1 cellular context compared by ENCODE assay signal in genomic region chr12:7782055-7782454, GRCh38.
A peak's percentile ranks its signal among the peaks of the same experiment; 100 is the strongest.
TF ChIP-seq lines count a peak whose summit lies in the region.

No MANE protein-coding gene starts in this region.

TF ChIP-seq in WTC11, 78 proteins besides CTCF, POLR2A, EP300 and RAD21:
- TF ChIP-seq ZNF532 (CRISPR knock-in tag; IDR thresholded peaks at IDR 0.05; ENCODE audit: borderline replicate concordance) = no peak
- TF ChIP-seq, protein P1, sequence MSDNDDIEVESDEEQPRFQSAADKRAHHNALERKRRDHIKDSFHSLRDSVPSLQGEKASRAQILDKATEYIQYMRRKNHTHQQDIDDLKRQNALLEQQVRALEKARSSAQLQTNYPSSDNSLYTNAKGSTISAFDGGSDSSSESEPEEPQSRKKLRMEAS (CRISPR knock-in tag; IDR thresholded peaks at IDR 0.05) = no peak
- TF ChIP-seq FOXP1 (CRISPR knock-in tag; IDR thresholded peaks at IDR 0.05; ENCODE audit: borderline replicate concordance) = no peak
- no peak for TF ChIP-seq NFYB (CRISPR knock-in tag; conservative IDR thresholded peaks at IDR 0.05; ENCODE audit: low read depth)
- TF ChIP-seq ZNF121 (CRISPR knock-in tag; IDR thresholded peaks at IDR 0.05) = peak; percentile 75; the same call in 1 of the 2 replicates
- no peak for TF ChIP-seq EMX1 (CRISPR knock-in tag; IDR thresholded peaks at IDR 0.05)
- TF ChIP-seq, protein P2, sequence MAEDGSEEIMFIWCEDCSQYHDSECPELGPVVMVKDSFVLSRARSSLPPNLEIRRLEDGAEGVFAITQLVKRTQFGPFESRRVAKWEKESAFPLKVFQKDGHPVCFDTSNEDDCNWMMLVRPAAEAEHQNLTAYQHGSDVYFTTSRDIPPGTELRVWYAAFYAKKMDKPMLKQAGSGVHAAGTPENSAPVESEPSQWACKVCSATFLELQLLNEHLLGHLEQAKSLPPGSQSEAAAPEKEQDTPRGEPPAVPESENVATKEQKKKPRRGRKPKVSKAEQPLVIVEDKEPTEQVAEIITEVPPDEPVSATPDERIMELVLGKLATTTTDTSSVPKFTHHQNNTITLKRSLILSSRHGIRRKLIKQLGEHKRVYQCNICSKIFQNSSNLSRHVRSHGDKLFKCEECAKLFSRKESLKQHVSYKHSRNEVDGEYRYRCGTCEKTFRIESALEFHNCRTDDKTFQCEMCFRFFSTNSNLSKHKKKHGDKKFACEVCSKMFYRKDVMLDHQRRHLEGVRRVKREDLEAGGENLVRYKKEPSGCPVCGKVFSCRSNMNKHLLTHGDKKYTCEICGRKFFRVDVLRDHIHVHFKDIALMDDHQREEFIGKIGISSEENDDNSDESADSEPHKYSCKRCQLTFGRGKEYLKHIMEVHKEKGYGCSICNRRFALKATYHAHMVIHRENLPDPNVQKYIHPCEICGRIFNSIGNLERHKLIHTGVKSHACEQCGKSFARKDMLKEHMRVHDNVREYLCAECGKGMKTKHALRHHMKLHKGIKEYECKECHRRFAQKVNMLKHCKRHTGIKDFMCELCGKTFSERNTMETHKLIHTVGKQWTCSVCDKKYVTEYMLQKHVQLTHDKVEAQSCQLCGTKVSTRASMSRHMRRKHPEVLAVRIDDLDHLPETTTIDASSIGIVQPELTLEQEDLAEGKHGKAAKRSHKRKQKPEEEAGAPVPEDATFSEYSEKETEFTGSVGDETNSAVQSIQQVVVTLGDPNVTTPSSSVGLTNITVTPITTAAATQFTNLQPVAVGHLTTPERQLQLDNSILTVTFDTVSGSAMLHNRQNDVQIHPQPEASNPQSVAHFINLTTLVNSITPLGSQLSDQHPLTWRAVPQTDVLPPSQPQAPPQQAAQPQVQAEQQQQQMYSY (CRISPR knock-in tag; IDR thresholded peaks at IDR 0.05) = no peak
- TF ChIP-seq ZNF138 (CRISPR knock-in tag; conservative IDR thresholded peaks at IDR 0.05) = no peak
- TF ChIP-seq GTF2I (CRISPR knock-in tag; conservative IDR thresholded peaks at IDR 0.05) = no peak
